ENCODE assay signal across 25 cellular contexts in genomic region chr2:8495189-8495855, GRCh38.
DNase-seq lines count a peak whose midpoint lies in the region; ATAC-seq, FAIRE-seq and TF ChIP-seq lines count a peak whose summit lies in the region.
"Had no signal": no experiment of that assay in that cellular context is flagged by ENCODE, and none has a peak within 500 bp of the region (broad histone marks: within the 10 kb centered on the region; RNA-seq: fewer than 3 reads in every experiment).

No MANE protein-coding gene starts in this region.

- CTCF ChIA-PET in K562 (lab: Yijun Ruan, JAX; ENCODE audit: low intra/inter-chr PET ratio), result no interaction called here

- POLR2A ChIA-PET in K562 (lab: Yijun Ruan, JAX), result interaction anchor here (1.8 kb wide), 1 partner anchor 18 kb away, joined by 5 read pairs; no protein-coding TSS in a partner anchor

- no peak overlapping the region for H3K4me2 ChIP-seq in Loucy (ENCODE audit: low read depth, low read length, poor library complexity, severe bottlenecking)
- H3K4me2 ChIP-seq in K562 (ENCODE audit: insufficient read depth, low read length), result no peak overlapping the region

- no peak for FAIRE-seq in K562 (lab: Jason Lieb, UNC)
- FAIRE-seq: A204.1, astrocyte had no signal

- no peaks in the 10 kb centered on the region for H3F3A ChIP-seq in Loucy (ENCODE audit: low read depth)

- no peaks in the 10 kb centered on the region for H3K9me3 ChIP-seq in Loucy (ENCODE audit: insufficient read depth, low read depth, low read length)
- no peaks in the 10 kb centered on the region for H3K9me3 ChIP-seq in K562 (replicated peaks; ENCODE audit: control insufficient read depth, insufficient read depth, low read depth, low read length)
- H3K9me3 ChIP-seq: left lung, right lobe of liver, SJSA1 had no signal

- no peaks in the 10 kb centered on the region for H4K20me1 ChIP-seq in Loucy (ENCODE audit: insufficient read depth, low read length, poor library complexity, severe bottlenecking)
- peaks cover 4% of the 10 kb centered on the region; the same call in 1 of the 2 replicates for H4K20me1 ChIP-seq in K562 (replicated peaks; ENCODE audit: control insufficient read depth, insufficient read depth, low read length)

- peaks cover 51% of the 10 kb centered on the region for H3K4me1 ChIP-seq in Loucy (ENCODE audit: insufficient read depth, low read length, poor library complexity, severe bottlenecking)
- H3K4me1 ChIP-seq in K562 (replicated peaks in 1 of 2; ENCODE audit: control insufficient read depth in 2 of 2, insufficient read depth in 2 of 2, low read length in 2 of 2), result peaks cover 0 to 3% of the 10 kb centered on the region in 2 experiments; a peak in 1 of 5 replicates
- H3K4me1 ChIP-seq: SJSA1 had no signal

- TF ChIP-seq RAD21 in K562 (CRISPR knock-in tag; conservative IDR thresholded peaks at IDR 0.05 in 1 of 2, IDR thresholded peaks at IDR 0.05 in 1 of 2), result no peak

- no peaks in the 10 kb centered on the region for H3K36me3 ChIP-seq in Loucy (ENCODE audit: insufficient read depth, low read length)
- H3K36me3 ChIP-seq in K562 (ENCODE audit: control insufficient read depth, insufficient read depth, low read length), result no peaks in the 10 kb centered on the region
- H3K36me3 ChIP-seq: left lung, right lobe of liver, SJSA1, WERI-Rb-1 had no signal

- H2AFZ ChIP-seq in Loucy (ENCODE audit: low read length) (peak overlapping the region; percentile 57), K562 (ENCODE audit: low read depth, low read length) (no peak overlapping the region)

- intact Hi-C loops in K562 (cut with micrococcal nuclease), result no loop called here

- no peaks in the 10 kb centered on the region for H3K9me1 ChIP-seq in K562 (ENCODE audit: control insufficient read depth, insufficient read depth, low read length)

- H3K27me3 ChIP-seq in Loucy (ENCODE audit: insufficient read depth, low read length, poor library complexity, severe bottlenecking) (no peaks in the 10 kb centered on the region), K562 (ENCODE audit: control insufficient read depth in 2 of 2, insufficient read depth in 2 of 2, low read length in 2 of 2) (peaks cover 32 to 77% of the 10 kb centered on the region in 2 experiments)
- H3K27me3 ChIP-seq: left lung, right lobe of liver, SJSA1 had no signal

- peak overlapping the region; percentile 29 for H3K9ac ChIP-seq in Loucy (ENCODE audit: low read depth, low read length, poor library complexity, severe bottlenecking)
- H3K9ac ChIP-seq in K562 (ENCODE audit: insufficient read depth in 1 of 2, low read depth in 2 of 2, low read length in 2 of 2), result no peak overlapping the region

- under 1% methylated on average over 12 of the region's 12 CpGs for WGBS in K562 (ENCODE audit: insufficient coverage, low coverage, missing lambda C conversion rate)

- H3K27ac ChIP-seq in K562 (ENCODE audit: extremely low read depth, low read depth, low read length), result no peak overlapping the region
- H3K27ac ChIP-seq: HL-60, left lung, SJSA1, WERI-Rb-1 had no signal

- TF ChIP-seq CTCF in Loucy (conservative IDR thresholded peaks at IDR 0.05; ENCODE audit: low read length), result no peak
- TF ChIP-seq CTCF in K562 (IDR thresholded peaks at IDR 0.05 in 2 of 3, conservative IDR thresholded peaks at IDR 0.05 in 1 of 3; ENCODE audit: insufficient read depth in 2 of 3, low read depth in 1 of 3, low read length in 3 of 3), result no peak

- DNase-seq in NCI-H1417 (lab: John Stamatoyannopoulos, UW) (peak in 2 of 3 experiments; percentile 10 to 34), NCI-H1417 treated with DMSO at 0.1 percent for 48 hours (lab: John Stamatoyannopoulos, UW) (no peak), K562 (ENCODE audit: extremely low read depth in 1 of 4, low spot score in 3 of 4) (no peak), renal cortical epithelial cell (ENCODE audit: low read depth) (peak; percentile 64), KBM-7 (no peak)
- no peak for DNase-seq in activated effector memory CD4-positive, alpha-beta T cell treated with anti-CD3 and anti-CD28 coated beads, Interleukin-2, amount 50 U/mL, for 16 hours
- DNase-seq: activated CD4-positive, alpha-beta T cell treated with anti-CD3 and anti-CD28 coated beads, Interleukin-2, amount 50 U/mL, for 48 hours; activated naive CD4-positive, alpha-beta T cell treated with anti-CD3 and anti-CD28 coated beads, Interleukin-2, amount 50 U/mL, for 16 hours; activated T-cell treated with anti-CD3 and anti-CD28 coated beads, Interleukin-2, amount 50 U/mL, for 4 hours; C1 segment of cervical spinal cord; DMS79; endodermal cell; glutamatergic neuron; left lung; NCI-H2081 treated with DMSO at 0.1 percent for 48 hours; PC-3; stimulated activated naive CD8-positive, alpha-beta T cell treated with anti-CD3 and anti-CD28 coated beads, Interleukin-15, amount 100 ng/mL, for 72 hours; WERI-Rb-1 had no signal

- BruUV-seq in K562 (replicated peaks; lab: Mats Ljungman, UMichigan), result no TSS peak

- no peak for TF ChIP-seq POLR2A in K562 (conservative IDR thresholded peaks at IDR 0.05)

- H3K79me2 ChIP-seq in Loucy (ENCODE audit: insufficient read depth, low read length) (no peaks in the 10 kb centered on the region), K562 (ENCODE audit: control insufficient read depth, insufficient read depth, low read length) (no peaks in the 10 kb centered on the region)

- TF ChIP-seq EP300 in K562 (IDR thresholded peaks at IDR 0.05; ENCODE audit: low read length), result no peak

- no peak; the same call in 2 of the 3 replicates for ATAC-seq in K562
- ATAC-seq in HG03469 (IDR thresholded peaks at IDR 0.05; ENCODE audit: unreplicated experiment), result no peak
- ATAC-seq: activated T-cell treated with anti-CD3 and anti-CD28 coated beads, Interleukin-2, amount 50 U/mL, for 4 hours; left lung; PC-3; stimulated activated naive CD8-positive, alpha-beta T cell treated with anti-CD3 and anti-CD28 coated beads, Interleukin-15, amount 100 ng/mL, for 72 hours had no signal

- H3K4me3 ChIP-seq in Loucy (ENCODE audit: low read length, poor library complexity, severe bottlenecking) (no peak overlapping the region), K562 (no peak overlapping the region)
- H3K4me3 ChIP-seq: left lung, right lobe of liver, SJSA1 had no signal

- H3K9me2 ChIP-seq in Loucy (replicated peaks; ENCODE audit: low read depth, low read length), result no peaks in the 10 kb centered on the region

- in situ Hi-C loops in K562 (cut with MboI) (no loop called here), KBM-7 (cut with MboI; ENCODE audit: low pct_unique_long_range_greater_than_20kb, low sequenced_read_pairs) (no loop called here)

TF ChIP-seq in K562, 482 proteins besides CTCF, POLR2A, EP300 and RAD21:
- TF ChIP-seq NFE2 (IDR thresholded peaks at IDR 0.05; ENCODE audit: low read depth), result 0 out of 2 replicates have a peak, but pooled peaks have one; percentile 5
- no peak for TF ChIP-seq ETV6 (IDR thresholded peaks at IDR 0.05; ENCODE audit: borderline replicate concordance in 1 of 2, low read depth in 2 of 2, low read length in 1 of 2)
- TF ChIP-seq ETV6 (CRISPR knock-in tag; IDR thresholded peaks at IDR 0.05; ENCODE audit: borderline replicate concordance), result no peak
- TF ChIP-seq EP400 (IDR thresholded peaks at IDR 0.05), result no peak
- TF ChIP-seq MAFG (tag; conservative IDR thresholded peaks at IDR 0.05), result peak; percentile 32; the same call in 1 of the 2 replicates

Comparison
In these comparisons a context has a peak if more than half of its experiments do, and no peak if none do; other contexts are left out.
1. DNase-seq: peak in NCI-H1417 (2 of 3) and renal cortical epithelial cell (single experiment); none in NCI-H1417 treated with DMSO at 0.1 percent for 48 hours (single experiment), K562 (0 of 4), KBM-7 (single experiment) and activated effector memory CD4-positive, alpha-beta T cell treated with anti-CD3 and anti-CD28 coated beads, Interleukin-2, amount 50 U/mL, for 16 hours (single experiment).